2 cellular contexts compared by ENCODE assay signal in genomic region chr1:154975409-154976205, GRCh38.
TF ChIP-seq lines count a peak whose summit lies in the region.

No MANE protein-coding gene starts in this region.

TF ChIP-seq in SK-N-SH, 30 proteins besides CTCF, POLR2A, EP300 and RAD21:
- TF ChIP-seq POLR2AphosphoS5 (IDR thresholded peaks at IDR 0.05; ENCODE audit: low read depth, low read length), result peak; percentile 15; the same call in 1 of the 2 replicates
- TF ChIP-seq YY1 (IDR thresholded peaks at IDR 0.05; ENCODE audit: low read depth), result peak; percentile 51; the same call in 1 of the 2 replicates
- TF ChIP-seq RFX5 (IDR thresholded peaks at IDR 0.05; ENCODE audit: low read length), result 0 out of 2 replicates have a peak, but pooled peaks have one; percentile 14
- TF ChIP-seq MEF2A (IDR thresholded peaks at IDR 0.05; ENCODE audit: borderline replicate concordance, low read depth), result no peak
- 0 out of 2 replicates have a peak, but pooled peaks have one; percentile 27 for TF ChIP-seq MXI1 (IDR thresholded peaks at IDR 0.05; ENCODE audit: low read depth, low read length)
- TF ChIP-seq NRF1 (IDR thresholded peaks at IDR 0.05; ENCODE audit: low read depth, low read length), result no peak

TF ChIP-seq in K562, 482 proteins besides CTCF, POLR2A, EP300 and RAD21 (continues in another document):
- TF ChIP-seq SMAD3 (CRISPR knock-in tag; conservative IDR thresholded peaks at IDR 0.05), result no peak
- TF ChIP-seq E2F6 (IDR thresholded peaks at IDR 0.05; ENCODE audit: borderline replicate concordance in 1 of 2, extremely low read depth in 1 of 2, insufficient read depth in 1 of 2, insufficient read length in 1 of 2, low read depth in 1 of 2, low read length in 1 of 2, poor library complexity in 1 of 2, severe bottlenecking in 1 of 2), result peak in 1 of 2 experiments; percentile 24
- TF ChIP-seq RNF2 (IDR thresholded peaks at IDR 0.05), result no peak
- TF ChIP-seq GABPB1 (CRISPR knock-in tag; IDR thresholded peaks at IDR 0.05), result no peak
- TF ChIP-seq TAF1 (IDR thresholded peaks at IDR 0.05; ENCODE audit: control insufficient read depth, extremely low read depth, insufficient read depth, low read length, severe bottlenecking), result peak; percentile 36
- TF ChIP-seq BRD4 (IDR thresholded peaks at IDR 0.05), result peak; percentile 77; the same call in 1 of the 2 replicates
- 0 out of 4 replicates have a peak, but pooled peaks of 1 of the 2 experiments have one; percentile 14 for TF ChIP-seq TBL1XR1 (IDR thresholded peaks at IDR 0.05; ENCODE audit: low read length in 2 of 2)
- TF ChIP-seq MAZ (CRISPR knock-in tag; conservative IDR thresholded peaks at IDR 0.05 in 1 of 2, IDR thresholded peaks at IDR 0.05 in 1 of 2), result peak; percentile 18 to 54; a peak in 3 of 4 replicates
- no peak for TF ChIP-seq HCFC1 (IDR thresholded peaks at IDR 0.05; ENCODE audit: low read depth, low read length)
- no peak for TF ChIP-seq EHMT2 (IDR thresholded peaks at IDR 0.05)
- no peak for TF ChIP-seq HDAC3 (IDR thresholded peaks at IDR 0.05; ENCODE audit: borderline replicate concordance, partially characterized antibody)
- TF ChIP-seq CEBPB (tag; IDR thresholded peaks at IDR 0.05), result peak; percentile 36; the same call in 1 of the 2 replicates
- TF ChIP-seq HINFP (tag; conservative IDR thresholded peaks at IDR 0.05; ENCODE audit: low read depth), result no peak
- no peak for TF ChIP-seq ZBED1 (IDR thresholded peaks at IDR 0.05)
- no peak for TF ChIP-seq ZBTB17 (CRISPR knock-in tag; IDR thresholded peaks at IDR 0.05)
- TF ChIP-seq, protein P1, sequence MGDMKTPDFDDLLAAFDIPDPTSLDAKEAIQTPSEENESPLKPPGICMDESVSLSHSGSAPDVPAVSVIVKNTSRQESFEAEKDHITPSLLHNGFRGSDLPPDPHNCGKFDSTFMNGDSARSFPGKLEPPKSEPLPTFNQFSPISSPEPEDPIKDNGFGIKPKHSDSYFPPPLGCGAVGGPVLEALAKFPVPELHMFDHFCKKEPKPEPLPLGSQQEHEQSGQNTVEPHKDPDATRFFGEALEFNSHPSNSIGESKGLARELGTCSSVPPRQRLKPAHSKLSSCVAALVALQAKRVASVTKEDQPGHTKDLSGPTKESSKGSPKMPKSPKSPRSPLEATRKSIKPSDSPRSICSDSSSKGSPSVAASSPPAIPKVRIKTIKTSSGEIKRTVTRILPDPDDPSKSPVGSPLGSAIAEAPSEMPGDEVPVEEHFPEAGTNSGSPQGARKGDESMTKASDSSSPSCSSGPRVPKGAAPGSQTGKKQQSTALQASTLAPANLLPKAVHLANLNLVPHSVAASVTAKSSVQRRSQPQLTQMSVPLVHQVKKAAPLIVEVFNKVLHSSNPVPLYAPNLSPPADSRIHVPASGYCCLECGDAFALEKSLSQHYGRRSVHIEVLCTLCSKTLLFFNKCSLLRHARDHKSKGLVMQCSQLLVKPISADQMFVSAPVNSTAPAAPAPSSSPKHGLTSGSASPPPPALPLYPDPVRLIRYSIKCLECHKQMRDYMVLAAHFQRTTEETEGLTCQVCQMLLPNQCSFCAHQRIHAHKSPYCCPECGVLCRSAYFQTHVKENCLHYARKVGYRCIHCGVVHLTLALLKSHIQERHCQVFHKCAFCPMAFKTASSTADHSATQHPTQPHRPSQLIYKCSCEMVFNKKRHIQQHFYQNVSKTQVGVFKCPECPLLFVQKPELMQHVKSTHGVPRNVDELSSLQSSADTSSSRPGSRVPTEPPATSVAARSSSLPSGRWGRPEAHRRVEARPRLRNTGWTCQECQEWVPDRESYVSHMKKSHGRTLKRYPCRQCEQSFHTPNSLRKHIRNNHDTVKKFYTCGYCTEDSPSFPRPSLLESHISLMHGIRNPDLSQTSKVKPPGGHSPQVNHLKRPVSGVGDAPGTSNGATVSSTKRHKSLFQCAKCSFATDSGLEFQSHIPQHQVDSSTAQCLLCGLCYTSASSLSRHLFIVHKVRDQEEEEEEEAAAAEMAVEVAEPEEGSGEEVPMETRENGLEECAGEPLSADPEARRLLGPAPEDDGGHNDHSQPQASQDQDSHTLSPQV (IDR thresholded peaks at IDR 0.05), result 0 out of 2 replicates have a peak, but pooled peaks have one; percentile 38
- TF ChIP-seq MYNN (IDR thresholded peaks at IDR 0.05), result 0 out of 2 replicates have a peak, but pooled peaks have one; percentile 6
- no peak for TF ChIP-seq MYNN (CRISPR knock-in tag; IDR thresholded peaks at IDR 0.05)
- TF ChIP-seq ZNF699 (CRISPR knock-in tag; IDR thresholded peaks at IDR 0.05; ENCODE audit: insufficient replicate concordance), result no peak
- TF ChIP-seq NFATC3 (IDR thresholded peaks at IDR 0.05), result no peak
- no peak for TF ChIP-seq ZNF41 (CRISPR knock-in tag; conservative IDR thresholded peaks at IDR 0.05)
- peak in 2 of 3 experiments; percentile 67 to 76 for TF ChIP-seq YY1 (IDR thresholded peaks at IDR 0.05; ENCODE audit: borderline replicate concordance in 1 of 3, control insufficient read depth in 1 of 3, extremely low read depth in 1 of 3, insufficient read depth in 3 of 3, insufficient read length in 1 of 3, insufficient replicate concordance in 2 of 3, low read depth in 1 of 3, low read length in 2 of 3)
- TF ChIP-seq, protein P2, sequence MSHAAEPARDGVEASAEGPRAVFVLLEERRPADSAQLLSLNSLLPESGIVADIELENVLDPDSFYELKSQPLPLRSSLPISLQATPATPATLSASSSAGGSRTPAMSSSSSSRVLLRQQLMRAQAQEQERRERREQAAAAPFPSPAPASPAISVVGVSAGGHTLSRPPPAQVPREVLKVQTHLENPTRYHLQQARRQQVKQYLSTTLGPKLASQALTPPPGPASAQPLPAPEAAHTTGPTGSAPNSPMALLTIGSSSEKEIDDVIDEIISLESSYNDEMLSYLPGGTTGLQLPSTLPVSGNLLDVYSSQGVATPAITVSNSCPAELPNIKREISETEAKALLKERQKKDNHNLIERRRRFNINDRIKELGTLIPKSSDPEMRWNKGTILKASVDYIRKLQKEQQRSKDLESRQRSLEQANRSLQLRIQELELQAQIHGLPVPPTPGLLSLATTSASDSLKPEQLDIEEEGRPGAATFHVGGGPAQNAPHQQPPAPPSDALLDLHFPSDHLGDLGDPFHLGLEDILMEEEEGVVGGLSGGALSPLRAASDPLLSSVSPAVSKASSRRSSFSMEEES (CRISPR knock-in tag; IDR thresholded peaks at IDR 0.05), result no peak
- TF ChIP-seq PHF20 (IDR thresholded peaks at IDR 0.05; ENCODE audit: partially characterized antibody), result no peak
- TF ChIP-seq, protein P3, sequence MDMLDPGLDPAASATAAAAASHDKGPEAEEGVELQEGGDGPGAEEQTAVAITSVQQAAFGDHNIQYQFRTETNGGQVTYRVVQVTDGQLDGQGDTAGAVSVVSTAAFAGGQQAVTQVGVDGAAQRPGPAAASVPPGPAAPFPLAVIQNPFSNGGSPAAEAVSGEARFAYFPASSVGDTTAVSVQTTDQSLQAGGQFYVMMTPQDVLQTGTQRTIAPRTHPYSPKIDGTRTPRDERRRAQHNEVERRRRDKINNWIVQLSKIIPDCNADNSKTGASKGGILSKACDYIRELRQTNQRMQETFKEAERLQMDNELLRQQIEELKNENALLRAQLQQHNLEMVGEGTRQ (CRISPR knock-in tag; IDR thresholded peaks at IDR 0.05), result no peak
- no peak for TF ChIP-seq KLF1 (tag; IDR thresholded peaks at IDR 0.05)
- peak; percentile 61 to 81 for TF ChIP-seq FOXK2 (conservative IDR thresholded peaks at IDR 0.05 in 1 of 2, IDR thresholded peaks at IDR 0.05 in 1 of 2; ENCODE audit: low read depth in 2 of 2)
- no peak for TF ChIP-seq PCBP1 (IDR thresholded peaks at IDR 0.05; ENCODE audit: low read depth, low read length, poor library complexity, severe bottlenecking)
- no peak for TF ChIP-seq FOSL1 (tag; conservative IDR thresholded peaks at IDR 0.05)
- TF ChIP-seq GTF2A2 (tag; IDR thresholded peaks at IDR 0.05), result no peak
- no peak for TF ChIP-seq HLTF (IDR thresholded peaks at IDR 0.05)
- TF ChIP-seq, protein P4, sequence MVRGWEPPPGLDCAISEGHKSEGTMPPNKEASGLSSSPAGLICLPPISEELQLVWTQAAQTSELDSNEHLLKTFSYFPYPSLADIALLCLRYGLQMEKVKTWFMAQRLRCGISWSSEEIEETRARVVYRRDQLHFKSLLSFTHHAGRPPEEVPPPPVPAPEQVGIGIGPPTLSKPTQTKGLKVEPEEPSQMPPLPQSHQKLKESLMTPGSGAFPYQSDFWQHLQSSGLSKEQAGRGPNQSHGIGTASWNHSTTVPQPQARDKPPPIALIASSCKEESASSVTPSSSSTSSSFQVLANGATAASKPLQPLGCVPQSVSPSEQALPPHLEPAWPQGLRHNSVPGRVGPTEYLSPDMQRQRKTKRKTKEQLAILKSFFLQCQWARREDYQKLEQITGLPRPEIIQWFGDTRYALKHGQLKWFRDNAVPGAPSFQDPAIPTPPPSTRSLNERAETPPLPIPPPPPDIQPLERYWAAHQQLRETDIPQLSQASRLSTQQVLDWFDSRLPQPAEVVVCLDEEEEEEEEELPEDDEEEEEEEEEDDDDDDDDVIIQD (CRISPR knock-in tag; IDR thresholded peaks at IDR 0.05), result no peak
- TF ChIP-seq ZFX (CRISPR knock-in tag; IDR thresholded peaks at IDR 0.05), result peak; percentile 40; the same call in 1 of the 2 replicates
- TF ChIP-seq MYC (IDR thresholded peaks at IDR 0.05; ENCODE audit: low read depth, low read length), result peak; percentile 22; the same call in 1 of the 2 replicates
- no peak for TF ChIP-seq MYC (CRISPR knock-in tag; IDR thresholded peaks at IDR 0.05; ENCODE audit: borderline replicate concordance, low read depth)
- no peak for TF ChIP-seq SETDB1 (IDR thresholded peaks at IDR 0.05; ENCODE audit: low read length)
- TF ChIP-seq, protein P5, sequence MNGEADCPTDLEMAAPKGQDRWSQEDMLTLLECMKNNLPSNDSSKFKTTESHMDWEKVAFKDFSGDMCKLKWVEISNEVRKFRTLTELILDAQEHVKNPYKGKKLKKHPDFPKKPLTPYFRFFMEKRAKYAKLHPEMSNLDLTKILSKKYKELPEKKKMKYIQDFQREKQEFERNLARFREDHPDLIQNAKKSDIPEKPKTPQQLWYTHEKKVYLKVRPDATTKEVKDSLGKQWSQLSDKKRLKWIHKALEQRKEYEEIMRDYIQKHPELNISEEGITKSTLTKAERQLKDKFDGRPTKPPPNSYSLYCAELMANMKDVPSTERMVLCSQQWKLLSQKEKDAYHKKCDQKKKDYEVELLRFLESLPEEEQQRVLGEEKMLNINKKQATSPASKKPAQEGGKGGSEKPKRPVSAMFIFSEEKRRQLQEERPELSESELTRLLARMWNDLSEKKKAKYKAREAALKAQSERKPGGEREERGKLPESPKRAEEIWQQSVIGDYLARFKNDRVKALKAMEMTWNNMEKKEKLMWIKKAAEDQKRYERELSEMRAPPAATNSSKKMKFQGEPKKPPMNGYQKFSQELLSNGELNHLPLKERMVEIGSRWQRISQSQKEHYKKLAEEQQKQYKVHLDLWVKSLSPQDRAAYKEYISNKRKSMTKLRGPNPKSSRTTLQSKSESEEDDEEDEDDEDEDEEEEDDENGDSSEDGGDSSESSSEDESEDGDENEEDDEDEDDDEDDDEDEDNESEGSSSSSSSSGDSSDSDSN (IDR thresholded peaks at IDR 0.05; ENCODE audit: borderline replicate concordance in 1 of 2, low read depth in 2 of 2, low read length in 2 of 2), result no peak
- TF ChIP-seq FOXO4 (CRISPR knock-in tag; IDR thresholded peaks at IDR 0.05), result no peak
- TF ChIP-seq ETV1 (tag; conservative IDR thresholded peaks at IDR 0.05; ENCODE audit: low read depth), result no peak
- no peak for TF ChIP-seq TRIM24 (IDR thresholded peaks at IDR 0.05)
- 0 out of 2 replicates have a peak, but pooled peaks have one; percentile 6 for TF ChIP-seq KAT7 (CRISPR knock-in tag; IDR thresholded peaks at IDR 0.05; ENCODE audit: borderline replicate concordance)
- no peak for TF ChIP-seq ZNF778 (CRISPR knock-in tag; IDR thresholded peaks at IDR 0.05)
- TF ChIP-seq LCOR (CRISPR knock-in tag; IDR thresholded peaks at IDR 0.05), result no peak
- TF ChIP-seq ZNF668 (CRISPR knock-in tag; IDR thresholded peaks at IDR 0.05), result no peak
- TF ChIP-seq, protein P6, sequence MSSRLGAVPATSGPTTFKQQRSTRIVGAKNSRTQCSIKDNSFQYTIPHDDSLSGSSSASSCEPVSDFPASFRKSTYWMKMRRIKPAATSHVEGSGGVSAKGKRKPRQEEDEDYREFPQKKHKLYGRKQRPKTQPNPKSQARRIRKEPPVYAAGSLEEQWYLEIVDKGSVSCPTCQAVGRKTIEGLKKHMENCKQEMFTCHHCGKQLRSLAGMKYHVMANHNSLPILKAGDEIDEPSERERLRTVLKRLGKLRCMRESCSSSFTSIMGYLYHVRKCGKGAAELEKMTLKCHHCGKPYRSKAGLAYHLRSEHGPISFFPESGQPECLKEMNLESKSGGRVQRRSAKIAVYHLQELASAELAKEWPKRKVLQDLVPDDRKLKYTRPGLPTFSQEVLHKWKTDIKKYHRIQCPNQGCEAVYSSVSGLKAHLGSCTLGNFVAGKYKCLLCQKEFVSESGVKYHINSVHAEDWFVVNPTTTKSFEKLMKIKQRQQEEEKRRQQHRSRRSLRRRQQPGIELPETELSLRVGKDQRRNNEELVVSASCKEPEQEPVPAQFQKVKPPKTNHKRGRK (tag; IDR thresholded peaks at IDR 0.05), result no peak
- TF ChIP-seq POLR2AphosphoS2 (IDR thresholded peaks at IDR 0.05; ENCODE audit: low read length), result no peak
